13 cellular contexts compared by ENCODE assay signal in genomic region chr5:150626853-150627276, GRCh38. TPM values are rescaled to one million over a fixed set of nuclear protein-coding genes. Genes with fewer than 3 reads are reported as not detected.
A peak's percentile ranks its signal among the peaks of the same experiment; 100 is the strongest.
DNase-seq lines count a peak whose midpoint lies in the region; ATAC-seq and TF ChIP-seq lines count a peak whose summit lies in the region.
"Had no signal": no experiment of that assay in that cellular context is flagged by ENCODE, and none has a peak within 500 bp of the region (broad histone marks: within the 10 kb centered on the region; RNA-seq: fewer than 3 reads in every experiment).

No MANE protein-coding gene starts in this region.

- no peaks in the 10 kb centered on the region for H3K9me2 ChIP-seq in GM23248 (ENCODE audit: insufficient read depth)

- BruUV-seq in Caco-2 (replicated peaks; lab: Mats Ljungman, UMichigan), result no TSS peak

- peaks cover 2 to 26% of the 10 kb centered on the region in 2 donors for H3K36me3 Mint-ChIP-seq in stimulated activated naive B cell treated with anti-CD40 and anti-IgM and Interleukin-4, amounts not matched to agents 10 μg/mL and 1 μg/mL and 100 μg/mL, for 72 hours
- H3K36me3 Mint-ChIP-seq in Caco-2 (ENCODE audit: insufficient read depth, unreplicated experiment), result no peaks in the 10 kb centered on the region
- H3K36me3 Mint-ChIP-seq: neural progenitor cell had no signal

- H4K20me1 ChIP-seq in GM23248 (ENCODE audit: insufficient read depth), result no peaks in the 10 kb centered on the region

- peaks cover 17% of the 10 kb centered on the region for H3K79me2 ChIP-seq in GM23248 (ENCODE audit: insufficient read depth)

- H3K27me3 ChIP-seq in GM23248 (replicated peaks; ENCODE audit: insufficient read depth) (no peaks in the 10 kb centered on the region), colonic mucosa (no peaks in the 10 kb centered on the region), liver (ENCODE audit: control insufficient read depth in 4 of 4, insufficient read depth in 4 of 4, low read length in 3 of 4) (no peaks in the 10 kb centered on the region), Caco-2 (replicated peaks; ENCODE audit: control insufficient read depth, insufficient read depth, low read length) (no peaks in the 10 kb centered on the region)
- H3K27me3 ChIP-seq: cardiac muscle cell had no signal

- H3K4me1 ChIP-seq in GM23248 (ENCODE audit: insufficient read depth), result peaks cover 32% of the 10 kb centered on the region
- no peaks in the 10 kb centered on the region for H3K4me1 ChIP-seq in colonic mucosa
- H3K4me1 ChIP-seq in liver (ENCODE audit: control insufficient read depth in 4 of 4, insufficient read depth in 4 of 4, low read length in 3 of 4), result peaks cover 13 to 67% (median 58%) of the 10 kb centered on the region in 4 donors
- H3K4me1 ChIP-seq in Caco-2, result peaks cover 18% of the 10 kb centered on the region

- no peaks in the 10 kb centered on the region for H3K27me3 Mint-ChIP-seq in stimulated activated naive B cell treated with anti-CD40 and anti-IgM and Interleukin-4, amounts not matched to agents 10 μg/mL and 1 μg/mL and 100 μg/mL, for 72 hours
- H3K27me3 Mint-ChIP-seq in Caco-2 (ENCODE audit: insufficient read depth, unreplicated experiment), result no peaks in the 10 kb centered on the region

- H3F3A ChIP-seq in GM23248 (ENCODE audit: insufficient read depth), result peaks cover 28% of the 10 kb centered on the region

- H2AFZ ChIP-seq in GM23248, result no peak overlapping the region
- H2AFZ ChIP-seq: neural progenitor cell had no signal

- 72 to 80% methylated on average over 5 of the region's 5 CpGs for WGBS in GM23248 (ENCODE audit: low coverage in 1 of 2, low lambda C conversion rate in 2 of 2, missing lambda C conversion rate in 2 of 2), 2 experiments
- 62% methylated on average over 5 of the region's 5 CpGs for WGBS in liver

- CTCF ChIA-PET in Caco-2 (lab: Charles Lee), result no interaction called here

- H3K4me1 Mint-ChIP-seq in stimulated activated naive B cell treated with anti-CD40 and anti-IgM and Interleukin-4, amounts not matched to agents 10 μg/mL and 1 μg/mL and 100 μg/mL, for 72 hours, result peaks cover 47 to 58% of the 10 kb centered on the region in 2 donors
- peaks cover 23% of the 10 kb centered on the region for H3K4me1 Mint-ChIP-seq in Caco-2 (ENCODE audit: low read depth, unreplicated experiment)

- TF ChIP-seq RAD21 in liver (IDR thresholded peaks at IDR 0.05), result no peak

- no peaks in the 10 kb centered on the region for H3K9me3 Mint-ChIP-seq in stimulated activated naive B cell treated with anti-CD40 and anti-IgM and Interleukin-4, amounts not matched to agents 10 μg/mL and 1 μg/mL and 100 μg/mL, for 72 hours
- H3K9me3 Mint-ChIP-seq in Caco-2 (ENCODE audit: unreplicated experiment), result no peaks in the 10 kb centered on the region

- in situ Hi-C loops in GM23248 (cut with MboI), result no loop called here

- H3K9me3 ChIP-seq in GM23248 (ENCODE audit: low read depth) (no peaks in the 10 kb centered on the region), colonic mucosa (no peaks in the 10 kb centered on the region), liver (ENCODE audit: control insufficient read depth in 4 of 4, low read length in 3 of 4) (no peaks in the 10 kb centered on the region), Caco-2 (no peaks in the 10 kb centered on the region)

- H3K27ac ChIP-seq in GM23248 (no peak overlapping the region), colonic mucosa (peak overlapping the region; percentile 56), liver (ENCODE audit: low read depth in 1 of 2, low read length in 2 of 2) (peak overlapping the region; percentile 67 to 90)
- H3K27ac ChIP-seq: cardiac muscle cell, neural progenitor cell had no signal

- peak overlapping the region; percentile 34 for H3K27ac Mint-ChIP-seq in stimulated activated naive B cell treated with anti-CD40 and anti-IgM and Interleukin-4, amounts not matched to agents 10 μg/mL and 1 μg/mL and 100 μg/mL, for 72 hours
- no peak overlapping the region for H3K27ac Mint-ChIP-seq in Caco-2 (ENCODE audit: unreplicated experiment)
- H3K27ac Mint-ChIP-seq: CD14-positive monocyte, neural progenitor cell had no signal

- no peak for ATAC-seq in stimulated activated naive B cell treated with anti-CD40 and anti-IgM and Interleukin-4, amounts not matched to agents 10 μg/mL and 1 μg/mL and 100 μg/mL, for 72 hours (replicated peaks)
- no peak for ATAC-seq in HG03196 (IDR thresholded peaks at IDR 0.05; ENCODE audit: unreplicated experiment)

- no peak overlapping the region for H3K4me2 ChIP-seq in GM23248 (ENCODE audit: unreplicated experiment)
- H3K4me2 ChIP-seq: neural progenitor cell had no signal

- peak overlapping the region; percentile 85 to 87 for H3K4me3 Mint-ChIP-seq in stimulated activated naive B cell treated with anti-CD40 and anti-IgM and Interleukin-4, amounts not matched to agents 10 μg/mL and 1 μg/mL and 100 μg/mL, for 72 hours
- no peak overlapping the region for H3K4me3 Mint-ChIP-seq in Caco-2 (ENCODE audit: unreplicated experiment)
- H3K4me3 Mint-ChIP-seq: neural progenitor cell had no signal

- H3K4me3 ChIP-seq in GM23248 (no peak overlapping the region), colonic mucosa (no peak overlapping the region), liver (ENCODE audit: low read depth in 1 of 3, low read length in 3 of 3) (no peak overlapping the region), Caco-2 (ENCODE audit: low read depth, low read length) (no peak overlapping the region)
- H3K4me3 ChIP-seq: cardiac muscle cell, neural progenitor cell had no signal

- TF ChIP-seq CTCF in colonic mucosa (IDR thresholded peaks at IDR 0.05), result no peak
- TF ChIP-seq CTCF in liver (IDR thresholded peaks at IDR 0.05; ENCODE audit: low read depth, low read length, missing input control), result no peak
- no peak for TF ChIP-seq CTCF in Caco-2 (IDR thresholded peaks at IDR 0.05; ENCODE audit: insufficient read depth in 1 of 2, low read depth in 1 of 2, low read length in 1 of 2, severe bottlenecking in 1 of 2, unreplicated experiment in 1 of 2)

- POLR2A ChIA-PET in Caco-2 (lab: Charles Lee), result no interaction called here

- no peak overlapping the region for H3K9ac ChIP-seq in GM23248
- H3K9ac ChIP-seq in colonic mucosa (ENCODE audit: low read depth in 2 of 2, low read length in 2 of 2), result peak overlapping the region; percentile 12 to 85
- no peak overlapping the region for H3K9ac ChIP-seq in liver (ENCODE audit: low read depth in 1 of 2, low read length in 2 of 2)
- H3K9ac ChIP-seq: neural progenitor cell had no signal

- intact Hi-C loops in colonic mucosa (cut with DNase I) (no loop called here), Caco-2 (cut with micrococcal nuclease; ENCODE audit: unreplicated experiment) (no loop called here)

- H3K36me3 ChIP-seq in GM23248 (ENCODE audit: low read depth) (no peaks in the 10 kb centered on the region), colonic mucosa (no peaks in the 10 kb centered on the region), liver (ENCODE audit: control insufficient read depth in 4 of 4, insufficient read depth in 3 of 4, low read depth in 1 of 4, low read length in 3 of 4) (no peaks in the 10 kb centered on the region), Caco-2 (ENCODE audit: control insufficient read depth, insufficient read depth, low read length) (no peaks in the 10 kb centered on the region; the same call in 1 of the 2 replicates)
- H3K36me3 ChIP-seq: cardiac muscle cell, neural progenitor cell had no signal

- DNase-seq in GM23248 (peak; percentile 54), colonic mucosa (no peak), RKO (ENCODE audit: low spot score) (no peak), NCI-H446 (lab: John Stamatoyannopoulos, UW) (no peak), Caco-2 (no peak)
- DNase-seq in stimulated activated naive B cell treated with anti-CD40 and anti-IgM and Interleukin-4, amounts not matched to agents 10 μg/mL and 1 μg/mL and 100 μg/mL, for 72 hours, result peak; percentile 12
- DNase-seq: activated T-cell treated with anti-CD3 and anti-CD28 coated beads for 4 hours, T-helper 9 cell had no signal

TF ChIP-seq in liver, 16 proteins besides CTCF, POLR2A, EP300 and RAD21 (continues in another document):
- TF ChIP-seq EGR1 (IDR thresholded peaks at IDR 0.05; ENCODE audit: low read depth in 2 of 2) (no peak), NR2F2 (IDR thresholded peaks at IDR 0.05) (no peak), FOXA1 (IDR thresholded peaks at IDR 0.05) (no peak), REST (IDR thresholded peaks at IDR 0.05) (no peak), SP1 (IDR thresholded peaks at IDR 0.05) (no peak)

RNA-seq across cellular contexts. Expression of gene SYNPO, which starts 13.6 kb away (rescaled TPM):
- total RNA-seq in GM23248 (2014; rRNA removed; shearing (Covaris generic)), result 6.1 and 7.7 TPM in 2 replicates
- polyA plus RNA-seq in GM23248 (2016; fragmentation: Nextera tagmentation; extraction: Ambion mirVana) (5.6 and 6.3 TPM in 2 replicates), liver (10 to 100 TPM in 1 of 2 donors, 1 to 10 TPM in 1; 3.9 to 36.6 TPM)
- total RNA-seq in colonic mucosa (10 to 100 TPM; 32.4 to 62.9 TPM), liver (10 to 100 TPM in 1 of 2 donors, 1 to 10 TPM in 1; 1.1 to 17.5 TPM), Caco-2 (2022) (22.4 and 25.1 TPM in 2 replicates)
- polyA plus RNA-seq: CD14-positive monocyte had no signal

RNA-seq across cellular contexts. Expression of gene MYOZ3, which starts 34.2 kb away (rescaled TPM):
- 0.13 and 0.32 TPM in 2 replicates for total RNA-seq in GM23248 (2014; rRNA removed; shearing (Covaris generic))
- polyA plus RNA-seq in GM23248 (2016; fragmentation: Nextera tagmentation; extraction: Ambion mirVana), result 0.18 and 0.71 TPM in 2 replicates
- total RNA-seq in colonic mucosa, result under 1 TPM; 0.12 to 0.32 TPM
- total RNA-seq in liver, result under 1 TPM in 1 of 2 donors, not detected in 1; 0.09 TPM
- under 1 TPM; 0.03 to 0.04 TPM for polyA plus RNA-seq in liver
- not detected in 2 replicates for total RNA-seq in Caco-2 (2022)
- polyA plus RNA-seq: CD14-positive monocyte had no signal

Comparison
In these comparisons a context has a peak if more than half of its experiments do, and no peak if none do; other contexts are left out.
1. DNase-seq: peak in GM23248 (single experiment) and stimulated activated naive B cell treated with anti-CD40 and anti-IgM and Interleukin-4, amounts not matched to agents 10 μg/mL and 1 μg/mL and 100 μg/mL, for 72 hours (single experiment); none in colonic mucosa (single experiment), RKO (single experiment), NCI-H446 (0 of 2) and Caco-2 (0 of 2).
2. H3K9ac ChIP-seq: peak in colonic mucosa (2 of 2); none in GM23248 (single experiment) and liver (0 of 2).